In the genomic region with DNA sequence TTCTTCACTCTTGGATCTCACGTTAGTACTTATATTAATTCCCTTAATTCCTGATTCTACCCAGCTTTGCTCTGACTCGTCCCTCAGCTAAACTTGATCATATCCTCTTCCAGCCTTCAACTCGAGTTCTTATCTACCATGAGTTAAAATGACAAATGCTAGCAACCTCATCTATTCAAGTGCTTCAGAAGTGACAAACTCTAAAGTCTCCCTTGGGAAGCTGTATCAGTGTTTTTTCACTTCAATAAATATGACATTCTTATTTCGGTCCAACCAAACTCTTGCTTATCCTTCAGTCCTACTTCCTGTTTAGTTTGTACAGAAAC, we compare ENCODE assay signal across 12 cellular contexts.
A peak's percentile ranks its signal among the peaks of the same experiment; 100 is the strongest.
DNase-seq lines count a peak whose midpoint lies in the region; ATAC-seq and TF ChIP-seq lines count a peak whose summit lies in the region.
"Had no signal": no experiment of that assay in that cellular context is flagged by ENCODE, and none has a peak within 500 bp of the region (broad histone marks: within the 10 kb centered on the region; RNA-seq: fewer than 3 reads in every experiment).

No MANE protein-coding gene starts in this region.

- H3K36me3 Mint-ChIP-seq in mesothelial cell of epicardium (peaks cover 14% of the 10 kb centered on the region), Caco-2 (ENCODE audit: insufficient read depth, unreplicated experiment) (peaks cover 38% of the 10 kb centered on the region)

- H3K4me1 Mint-ChIP-seq in mesothelial cell of epicardium (peaks cover 56% of the 10 kb centered on the region), Caco-2 (ENCODE audit: low read depth, unreplicated experiment) (peaks cover 17% of the 10 kb centered on the region)

- H3K4me1 ChIP-seq in ACC112 (ENCODE audit: control insufficient read depth, insufficient read depth, low read length, unreplicated experiment) (peaks cover 21% of the 10 kb centered on the region), Caco-2 (peaks cover 5% of the 10 kb centered on the region; the same call in 1 of the 2 replicates)
- H3K4me1 ChIP-seq: BE2C had no signal

- 0 out of 2 replicates have a peak overlapping the region, but pooled peaks have one; percentile 18 for H3K4me3 ChIP-seq in ACC112 (ENCODE audit: low read depth, low read length)
- H3K4me3 ChIP-seq in astrocyte of the cerebellum (ENCODE audit: low read depth, low read length) = no peak overlapping the region
- no peak overlapping the region for H3K4me3 ChIP-seq in Caco-2 (ENCODE audit: low read depth, low read length)
- H3K4me3 ChIP-seq: GM23338 had no signal

- H3K4me3 Mint-ChIP-seq in mesothelial cell of epicardium (no peak overlapping the region), Caco-2 (ENCODE audit: unreplicated experiment) (no peak overlapping the region)
- H3K4me3 Mint-ChIP-seq: GM23338 had no signal

- ATAC-seq in HG03342 (IDR thresholded peaks at IDR 0.05; ENCODE audit: unreplicated experiment) (peak; percentile 15), GM19324 (IDR thresholded peaks at IDR 0.05; ENCODE audit: low FRiP score, unreplicated experiment) (no peak)
- ATAC-seq: GM23338 had no signal

- no TSS peak for BruUV-seq in Caco-2 (replicated peaks; lab: Mats Ljungman, UMichigan)

- POLR2A ChIA-PET in Caco-2 (lab: Charles Lee) = no interaction called here

- DNase-seq in astrocyte of the cerebellum (ENCODE audit: low read depth) (peak; percentile 6), mesothelial cell of epicardium (ENCODE audit: low spot score in 2 of 2, unreplicated experiment in 2 of 2) (no peak), NCI-H2029 (lab: John Stamatoyannopoulos, UW) (no peak), cortex of kidney (lab: John Stamatoyannopoulos, UW) (no peak), Caco-2 (no peak)
- DNase-seq: activated CD8-positive, alpha-beta memory T cell treated with anti-CD3 and anti-CD28 coated beads for 24 hours; BE2C; NCI-H187 treated with DMSO at 0.1 percent for 48 hours had no signal

- TF ChIP-seq CTCF in astrocyte of the cerebellum (IDR thresholded peaks at IDR 0.05; ENCODE audit: low read depth, low read length, missing control alignments) (no peak), mesothelial cell of epicardium (IDR thresholded peaks at IDR 0.05; ENCODE audit: unreplicated experiment) (no peak), Caco-2 (IDR thresholded peaks at IDR 0.05; ENCODE audit: insufficient read depth in 1 of 2, low read depth in 1 of 2, low read length in 1 of 2, severe bottlenecking in 1 of 2, unreplicated experiment in 1 of 2) (no peak)

- H3K9me3 ChIP-seq in Caco-2 = no peaks in the 10 kb centered on the region
- H3K9me3 ChIP-seq: BE2C had no signal

- H2AFZ ChIP-seq in ACC112 (ENCODE audit: low read length, unreplicated experiment) = no peak overlapping the region
- H2AFZ ChIP-seq: GM23338 had no signal

- H3K27me3 ChIP-seq in ACC112 (ENCODE audit: insufficient read depth, low read length) (no peaks in the 10 kb centered on the region), Caco-2 (replicated peaks; ENCODE audit: control insufficient read depth, insufficient read depth, low read length) (no peaks in the 10 kb centered on the region)
- H3K27me3 ChIP-seq: BE2C had no signal

- H3K27me3 Mint-ChIP-seq in mesothelial cell of epicardium (ENCODE audit: low read depth) = no peaks in the 10 kb centered on the region
- H3K27me3 Mint-ChIP-seq in Caco-2 (ENCODE audit: insufficient read depth, unreplicated experiment) = no peaks in the 10 kb centered on the region

- peak overlapping the region; percentile 51 for H3K27ac ChIP-seq in ACC112 (ENCODE audit: low read depth, low read length)

- CTCF ChIA-PET in Caco-2 (lab: Charles Lee) = no interaction called here

- H3K9me3 Mint-ChIP-seq in mesothelial cell of epicardium (peaks cover 5% of the 10 kb centered on the region), Caco-2 (ENCODE audit: unreplicated experiment) (no peaks in the 10 kb centered on the region)
- H3K9me3 Mint-ChIP-seq: GM23338 had no signal

- in situ Hi-C loops in astrocyte of the cerebellum (cut with HindIII; ENCODE audit: low sequenced_read_pairs) = no loop called here

- H3K79me2 ChIP-seq in ACC112 (ENCODE audit: control insufficient read depth, insufficient read depth, low read length, unreplicated experiment) = peaks cover 49% of the 10 kb centered on the region

- H3K27ac Mint-ChIP-seq in mesothelial cell of epicardium (peak overlapping the region; percentile 74), Caco-2 (ENCODE audit: unreplicated experiment) (no peak overlapping the region)
- H3K27ac Mint-ChIP-seq: GM23338 had no signal

- intact Hi-C loops in Caco-2 (cut with micrococcal nuclease; ENCODE audit: unreplicated experiment) = no loop called here

- H3K36me3 ChIP-seq in ACC112 (ENCODE audit: insufficient read depth, low read length) (peaks cover 13% of the 10 kb centered on the region), Caco-2 (ENCODE audit: control insufficient read depth, insufficient read depth, low read length) (no peaks in the 10 kb centered on the region)
- H3K36me3 ChIP-seq: BE2C had no signal
